Comparison of ENCODE assay signal across 30 cellular contexts in the genomic region with DNA sequence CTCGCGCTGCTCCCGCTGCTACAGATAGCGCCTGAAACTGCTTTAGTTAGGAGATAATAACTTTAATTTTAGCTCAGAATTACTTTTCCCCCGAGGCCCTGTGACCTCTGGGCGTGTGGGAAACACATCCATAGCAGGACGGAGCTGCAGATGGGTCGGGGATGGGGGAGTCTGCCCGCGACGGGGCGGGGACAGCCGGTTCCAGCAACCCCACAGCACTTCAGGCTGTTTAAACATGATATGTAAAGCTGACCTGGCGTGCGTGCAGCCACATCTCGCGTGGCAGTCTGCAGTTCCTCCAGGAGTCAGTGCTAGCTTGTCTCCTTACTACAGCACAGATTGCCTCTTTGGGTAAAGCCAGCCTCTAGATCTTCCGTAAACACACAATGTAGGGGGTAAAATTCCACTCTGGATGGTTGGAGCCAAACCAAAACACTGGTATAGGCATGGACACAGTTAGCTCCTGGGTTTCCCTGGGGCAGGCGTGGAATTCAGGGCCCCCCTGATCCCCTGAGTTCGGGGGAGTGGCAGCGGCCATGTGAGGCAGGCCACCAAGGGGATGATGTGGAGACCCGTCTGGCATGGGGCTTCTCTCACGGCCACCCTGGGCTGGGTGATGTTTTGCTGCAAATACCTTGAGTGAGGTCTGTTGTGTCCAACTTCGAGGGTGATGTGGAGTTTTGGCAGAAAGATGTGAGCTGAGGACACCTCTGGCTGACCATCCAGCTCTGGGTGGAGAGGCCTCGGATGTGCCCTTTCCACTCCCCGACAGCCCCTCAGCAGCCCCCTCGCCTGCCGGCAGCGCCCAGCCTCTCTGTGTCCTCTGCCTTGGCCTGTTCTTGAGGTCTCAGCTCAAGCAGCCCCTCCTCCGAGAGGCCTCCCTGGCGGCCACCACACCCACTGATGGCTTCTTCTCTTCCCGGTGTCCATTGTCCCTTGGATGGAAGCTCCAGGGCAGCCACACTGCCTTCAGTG.
"Had no signal": no experiment of that assay in that cellular context is flagged by ENCODE, and none has a peak within 500 bp of the region (broad histone marks: within the 10 kb centered on the region; RNA-seq: fewer than 3 reads in every experiment).

No MANE protein-coding gene starts in this region.

- H3K36me3 ChIP-seq: adrenal gland, lower lobe of right lung, suprapubic skin, tibial artery, upper lobe of right lung had no signal

- H3K4me1 ChIP-seq: adrenal gland, lower lobe of right lung, tibial artery, upper lobe of right lung had no signal

- H3K4me1 Mint-ChIP-seq: activated naive CD8-positive, alpha-beta T cell treated with anti-CD3 and anti-CD28 coated beads for 36 hours; brain; endodermal cell; immature natural killer cell; natural killer cell had no signal

- H3K27ac Mint-ChIP-seq: activated naive CD4-positive, alpha-beta T cell treated with anti-CD3 and anti-CD28 coated beads for 36 hours; activated naive CD8-positive, alpha-beta T cell treated with anti-CD3 and anti-CD28 coated beads for 36 hours; activated T-helper 1 cell treated with anti-CD3 and anti-CD28 coated beads, Interleukin-12 subunit alpha, Interleukin-12 subunit beta, Interleukin-2, Interleukin-4 antibody, amounts not matched to agents 30 ng/mL and 10 ng/mL and 1 ng/mL, durations not matched to agents 14 hours and 24 hours and 36 hours; brain; dendritic cell treated with granulocyte-macrophage colony-stimulating factor and Interleukin-4, amounts not matched to agents 40 ng/mL and 50 ng/mL, for 4 days; endodermal cell; immature natural killer cell; natural killer cell; stimulated activated naive B cell treated with anti-CD40 and anti-IgM and Interleukin-4, amounts not matched to agents 10 μg/mL and 1 μg/mL and 100 μg/mL, for 72 hours; T-helper 2 cell treated with Interferon-gamma antibody and Interleukin-4, amounts not matched to agents 5 μg/mL and 100 μg/mL, for 36 hours had no signal

- H3K4me3 Mint-ChIP-seq: activated naive CD4-positive, alpha-beta T cell treated with anti-CD3 and anti-CD28 coated beads for 36 hours; activated naive CD8-positive, alpha-beta T cell treated with anti-CD3 and anti-CD28 coated beads for 36 hours; activated T-helper 1 cell treated with anti-CD3 and anti-CD28 coated beads, Interleukin-12 subunit alpha, Interleukin-12 subunit beta, Interleukin-2, Interleukin-4 antibody, amounts not matched to agents 30 ng/mL and 10 ng/mL and 1 ng/mL, durations not matched to agents 14 hours and 24 hours and 36 hours; brain; dendritic cell treated with granulocyte-macrophage colony-stimulating factor and Interleukin-4, amounts not matched to agents 40 ng/mL and 50 ng/mL, for 4 days; endodermal cell; immature natural killer cell; natural killer cell; stimulated activated naive B cell treated with anti-CD40 and anti-IgM and Interleukin-4, amounts not matched to agents 10 μg/mL and 1 μg/mL and 100 μg/mL, for 72 hours; T-helper 2 cell treated with Interferon-gamma antibody and Interleukin-4, amounts not matched to agents 5 μg/mL and 100 μg/mL, for 36 hours had no signal

- H3K27me3 Mint-ChIP-seq: activated naive CD8-positive, alpha-beta T cell treated with anti-CD3 and anti-CD28 coated beads for 36 hours; dendritic cell treated with granulocyte-macrophage colony-stimulating factor and Interleukin-4, amounts not matched to agents 40 ng/mL and 50 ng/mL, for 4 days; stimulated activated naive B cell treated with anti-CD40 and anti-IgM and Interleukin-4, amounts not matched to agents 10 μg/mL and 1 μg/mL and 100 μg/mL, for 72 hours had no signal

- H3K4me3 ChIP-seq: adrenal gland, lower lobe of right lung, suprapubic skin, tibial artery, upper lobe of right lung had no signal

- FAIRE-seq: small intestine had no signal

- H3K9me3 Mint-ChIP-seq: activated naive CD8-positive, alpha-beta T cell treated with anti-CD3 and anti-CD28 coated beads for 36 hours; activated T-helper 1 cell treated with anti-CD3 and anti-CD28 coated beads, Interleukin-12 subunit alpha, Interleukin-12 subunit beta, Interleukin-2, Interleukin-4 antibody, amounts not matched to agents 30 ng/mL and 10 ng/mL and 1 ng/mL, durations not matched to agents 14 hours and 24 hours and 36 hours; dendritic cell treated with granulocyte-macrophage colony-stimulating factor and Interleukin-4, amounts not matched to agents 40 ng/mL and 50 ng/mL, for 4 days; natural killer cell; T-helper 2 cell treated with Interferon-gamma antibody and Interleukin-4, amounts not matched to agents 5 μg/mL and 100 μg/mL, for 36 hours had no signal

- H3K9me3 ChIP-seq: adrenal gland, lower lobe of right lung, suprapubic skin, upper lobe of right lung had no signal

- ATAC-seq: esophagus mucosa; left lobe of liver; lower lobe of right lung; natural killer cell; sciatic nerve; stimulated activated naive B cell treated with anti-CD40 and anti-IgM and Interleukin-4, amounts not matched to agents 10 μg/mL and 1 μg/mL and 100 μg/mL, for 72 hours; upper lobe of right lung had no signal

- H3K36me3 Mint-ChIP-seq: activated naive CD8-positive, alpha-beta T cell treated with anti-CD3 and anti-CD28 coated beads for 36 hours; immature natural killer cell; natural killer cell; stimulated activated naive B cell treated with anti-CD40 and anti-IgM and Interleukin-4, amounts not matched to agents 10 μg/mL and 1 μg/mL and 100 μg/mL, for 72 hours had no signal

- H3K27ac ChIP-seq: adrenal gland, lower lobe of right lung, suprapubic skin, tibial artery, upper lobe of right lung had no signal

- DNase-seq: activated CD4-positive, alpha-beta T cell treated with anti-CD3 and anti-CD28 coated beads for 4 hours; activated CD4-positive, alpha-beta T cell treated with anti-CD3 and anti-CD28 coated beads, Interleukin-2, amount 50 U/mL, for 4 hours; activated CD8-positive, alpha-beta memory T cell treated with anti-CD3 and anti-CD28 coated beads, Interleukin-2, amount 50 U/mL, for 4 hours; activated effector memory CD4-positive, alpha-beta T cell treated with anti-CD3 and anti-CD28 coated beads, Interleukin-2, amount 50 U/mL, for 16 hours; activated naive CD4-positive, alpha-beta T cell treated with anti-CD3 and anti-CD28 coated beads for 36 hours; activated naive CD8-positive, alpha-beta T cell treated with anti-CD3 and anti-CD28 coated beads for 36 hours; activated T-cell treated with anti-CD3 and anti-CD28 coated beads, Interleukin-2, amount 50 U/mL, for 1 hour; adrenal gland; endodermal cell; foreskin fibroblast; head of caudate nucleus; hypothalamus; immature natural killer cell; lower lobe of right lung; mesenchymal stem cell; natural killer cell; small intestine; stimulated activated CD4-positive, alpha-beta T cell treated with anti-CD3 and anti-CD28 coated beads, Interleukin-1b, Interleukin-23, amount 100 ng/mL, for 48 hours; stimulated activated naive B cell treated with anti-CD40 and anti-IgM and Interleukin-4, amounts not matched to agents 10 μg/mL and 1 μg/mL and 100 μg/mL, for 72 hours; T-helper 1 cell; tibial artery; upper lobe of right lung had no signal

- H3K27me3 ChIP-seq: adrenal gland had no signal
